Comparison of ENCODE assay signal across 34 cellular contexts in the genomic region with DNA sequence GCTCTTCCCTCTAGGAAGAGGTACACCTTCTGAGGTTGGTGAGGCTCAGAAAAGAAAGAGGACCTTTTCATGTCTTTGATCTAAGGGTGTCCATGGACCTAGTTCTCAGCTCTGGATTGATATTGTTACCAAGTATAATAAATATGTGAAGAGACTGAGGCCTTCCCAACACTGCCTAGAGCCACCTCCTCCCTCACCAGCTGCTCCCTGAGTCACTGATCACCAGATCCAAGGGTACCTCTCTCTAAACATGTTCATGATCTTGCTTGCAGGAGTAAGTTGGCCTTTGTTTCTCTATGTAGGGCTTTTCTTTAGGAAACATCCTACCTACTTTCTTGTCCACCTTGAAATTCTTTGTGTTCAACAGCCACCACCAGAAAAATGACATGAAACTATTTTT.
"Had no signal": no experiment of that assay in that cellular context is flagged by ENCODE, and none has a peak within 500 bp of the region (broad histone marks: within the 10 kb centered on the region; RNA-seq: fewer than 3 reads in every experiment).

No MANE protein-coding gene starts in this region.

- H3K27ac ChIP-seq: breast epithelium, epithelial cell of prostate, heart right ventricle, left ventricle myocardium inferior, pancreas, psoas muscle, sigmoid colon, upper lobe of left lung, vagina had no signal

- FAIRE-seq: colon, pancreas had no signal

- H3K4me3 ChIP-seq: breast epithelium, heart right ventricle, left ventricle myocardium inferior, lung, pancreas, psoas muscle, sigmoid colon, smooth muscle cell, upper lobe of left lung, vagina had no signal

- H3K4me1 ChIP-seq: breast epithelium, left ventricle myocardium inferior, pancreas, psoas muscle, sigmoid colon, upper lobe of left lung, vagina had no signal

- H3K9me3 Mint-ChIP-seq: activated CD4-positive, alpha-beta T cell treated with anti-CD3 and anti-CD28 coated beads, Interleukin-2, amount 10 ng/mL, durations not matched to agents 24 days and 14 days; central memory CD8-positive, alpha-beta T cell had no signal

- H3K4me2 ChIP-seq: smooth muscle cell had no signal

- DNase-seq: activated CD4-positive, alpha-beta memory T cell treated with anti-CD3 and anti-CD28 coated beads for 36 hours; activated CD4-positive, alpha-beta T cell treated with anti-CD3 and anti-CD28 coated beads, Interleukin-2, amount 10 ng/mL, durations not matched to agents 24 days and 14 days; activated CD4-positive, CD25-positive, alpha-beta regulatory T cell treated with anti-CD3 and anti-CD28 coated beads, Interleukin-2, amount 50 U/mL, for 72 hours; activated CD8-positive, alpha-beta memory T cell treated with anti-CD3 and anti-CD28 coated beads, Interleukin-2, amount 50 U/mL, for 48 hours; activated gamma-delta T cell; activated naive CD8-positive, alpha-beta T cell treated with anti-CD3 and anti-CD28 coated beads, Interleukin-2, amount 50 U/mL, for 24 hours; activated T-cell treated with anti-CD3 and anti-CD28 coated beads, Interleukin-2, amount 50 U/mL, for 24 hours; amygdala; dermis blood vessel endothelial cell; effector CD4-positive, alpha-beta T cell; heart right ventricle; left ventricle myocardium inferior; naive thymus-derived CD4-positive, alpha-beta T cell; nucleus accumbens; pancreas; psoas muscle; sigmoid colon; stimulated activated CD4-positive, alpha-beta T cell treated with anti-CD3 and anti-CD28 coated beads, Interleukin-1b, Interleukin-23, amount 100 ng/mL, for 48 hours; stimulated activated CD4-positive, alpha-beta T cell treated with anti-CD3 and anti-CD28 coated beads, Interleukin-4, amount 100 ng/mL, for 4 hours; stimulated activated CD8-positive, alpha-beta memory T cell treated with anti-CD3 and anti-CD28 coated beads, Interleukin-4, amount 100 ng/mL, for 48 hours; stimulated activated naive CD8-positive, alpha-beta T cell treated with anti-CD3 and anti-CD28 coated beads, Interleukin-15, amount 100 ng/mL, for 72 hours; substantia nigra; T-helper 2 cell; upper lobe of left lung had no signal

- H3K27ac Mint-ChIP-seq: activated CD4-positive, alpha-beta memory T cell treated with anti-CD3 and anti-CD28 coated beads for 36 hours; activated CD4-positive, alpha-beta T cell treated with anti-CD3 and anti-CD28 coated beads, Interleukin-2, amount 10 ng/mL, durations not matched to agents 24 days and 14 days; activated naive CD4-positive, alpha-beta T cell treated with anti-CD3 and anti-CD28 coated beads, Interleukin-2, amount 50 U/mL, for 24 hours; activated naive CD8-positive, alpha-beta T cell treated with anti-CD3 and anti-CD28 coated beads, Interleukin-2, amount 50 U/mL, for 24 hours; activated T-cell treated with anti-CD3 and anti-CD28 coated beads, Interleukin-2, amount 50 U/mL, for 24 hours; naive thymus-derived CD4-positive, alpha-beta T cell; stimulated activated memory B cell treated with anti-CD40 and anti-IgM and Interleukin-4, amounts not matched to agents 10 μg/mL and 1 μg/mL and 100 μg/mL, for 72 hours; stimulated activated naive CD8-positive, alpha-beta T cell treated with anti-CD3 and anti-CD28 coated beads, Interleukin-15, amount 100 ng/mL, for 72 hours had no signal

- ATAC-seq: activated naive CD8-positive, alpha-beta T cell treated with anti-CD3 and anti-CD28 coated beads, Interleukin-2, amount 50 U/mL, for 24 hours; heart right ventricle; naive thymus-derived CD4-positive, alpha-beta T cell; pancreas; psoas muscle; stimulated activated memory B cell treated with anti-CD40 and anti-IgM and Interleukin-4, amounts not matched to agents 10 μg/mL and 1 μg/mL and 100 μg/mL, for 72 hours; stimulated activated naive CD8-positive, alpha-beta T cell treated with anti-CD3 and anti-CD28 coated beads, Interleukin-15, amount 100 ng/mL, for 72 hours had no signal

- H3K4me1 Mint-ChIP-seq: activated CD4-positive, alpha-beta T cell treated with anti-CD3 and anti-CD28 coated beads, Interleukin-2, amount 10 ng/mL, durations not matched to agents 24 days and 14 days; activated naive CD4-positive, alpha-beta T cell treated with anti-CD3 and anti-CD28 coated beads, Interleukin-2, amount 50 U/mL, for 24 hours; activated naive CD8-positive, alpha-beta T cell treated with anti-CD3 and anti-CD28 coated beads, Interleukin-2, amount 50 U/mL, for 24 hours; central memory CD8-positive, alpha-beta T cell; naive thymus-derived CD4-positive, alpha-beta T cell; neural crest cell; stimulated activated naive CD8-positive, alpha-beta T cell treated with anti-CD3 and anti-CD28 coated beads, Interleukin-15, amount 100 ng/mL, for 72 hours had no signal

- H3K9me3 ChIP-seq: pancreas, sigmoid colon, upper lobe of left lung, vagina had no signal

- H3K36me3 Mint-ChIP-seq: activated CD4-positive, alpha-beta memory T cell treated with anti-CD3 and anti-CD28 coated beads for 36 hours; activated naive CD4-positive, alpha-beta T cell treated with anti-CD3 and anti-CD28 coated beads, Interleukin-2, amount 50 U/mL, for 24 hours; naive thymus-derived CD4-positive, alpha-beta T cell; stimulated activated memory B cell treated with anti-CD40 and anti-IgM and Interleukin-4, amounts not matched to agents 10 μg/mL and 1 μg/mL and 100 μg/mL, for 72 hours had no signal

- H3K27me3 ChIP-seq: breast epithelium, heart right ventricle, pancreas, sigmoid colon, upper lobe of left lung, vagina had no signal

- H3K4me3 Mint-ChIP-seq: activated CD4-positive, alpha-beta memory T cell treated with anti-CD3 and anti-CD28 coated beads for 36 hours; activated CD4-positive, alpha-beta T cell treated with anti-CD3 and anti-CD28 coated beads, Interleukin-2, amount 10 ng/mL, durations not matched to agents 24 days and 14 days; activated naive CD4-positive, alpha-beta T cell treated with anti-CD3 and anti-CD28 coated beads, Interleukin-2, amount 50 U/mL, for 24 hours; activated naive CD8-positive, alpha-beta T cell treated with anti-CD3 and anti-CD28 coated beads, Interleukin-2, amount 50 U/mL, for 24 hours; activated T-cell treated with anti-CD3 and anti-CD28 coated beads, Interleukin-2, amount 50 U/mL, for 24 hours; central memory CD8-positive, alpha-beta T cell; naive thymus-derived CD4-positive, alpha-beta T cell; neural crest cell; stimulated activated memory B cell treated with anti-CD40 and anti-IgM and Interleukin-4, amounts not matched to agents 10 μg/mL and 1 μg/mL and 100 μg/mL, for 72 hours; stimulated activated naive CD8-positive, alpha-beta T cell treated with anti-CD3 and anti-CD28 coated beads, Interleukin-15, amount 100 ng/mL, for 72 hours had no signal

- H3K36me3 ChIP-seq: breast epithelium, heart right ventricle, left ventricle myocardium inferior, pancreas, sigmoid colon, upper lobe of left lung, vagina had no signal
